ENCODE assay signal across 9 cellular contexts in genomic region chr3:42539871-42540714, GRCh38. TPM values are rescaled to one million over a fixed set of nuclear protein-coding genes. Genes with fewer than 3 reads are reported as not detected.
DNase-seq lines count a peak whose midpoint lies in the region; ATAC-seq, FAIRE-seq and TF ChIP-seq lines count a peak whose summit lies in the region.
"Had no signal": no experiment of that assay in that cellular context is flagged by ENCODE, and none has a peak within 500 bp of the region (broad histone marks: within the 10 kb centered on the region; RNA-seq: fewer than 3 reads in every experiment).

No MANE protein-coding gene starts in this region.

- TF ChIP-seq POLR2A in endothelial cell of umbilical vein (IDR thresholded peaks at IDR 0.05; ENCODE audit: low read depth, low read length) (no peak), thyroid gland (IDR thresholded peaks at IDR 0.05) (no peak)

- H3K27ac ChIP-seq in endothelial cell of umbilical vein (ENCODE audit: insufficient read depth, low read depth, low read length) (no peak overlapping the region), thyroid gland (no peak overlapping the region)

- H3K9me3 Mint-ChIP-seq in activated CD8-positive, alpha-beta T cell treated with anti-CD3 and anti-CD28 coated beads for 36 hours, result no peaks in the 10 kb centered on the region
- H3K9me3 Mint-ChIP-seq in natural killer cell treated with Interleukin-12 subunit alpha and Interleukin-12 subunit beta and Interleukin-15 and Interleukin-18, amount 100 ng/mL, for 72 hours, result no peaks in the 10 kb centered on the region

- peak; percentile 57 for FAIRE-seq in endothelial cell of umbilical vein (lab: Jason Lieb, UNC)
- FAIRE-seq: endometrium had no signal

- WGBS in thyroid gland, 2 donors, result 43 to 47% methylated on average over 10 to 12 of the region's 14 CpGs

- H3K36me3 Mint-ChIP-seq in activated CD8-positive, alpha-beta T cell treated with anti-CD3 and anti-CD28 coated beads for 36 hours (ENCODE audit: low read depth), result no peaks in the 10 kb centered on the region
- no peaks in the 10 kb centered on the region for H3K36me3 Mint-ChIP-seq in natural killer cell treated with Interleukin-12 subunit alpha and Interleukin-12 subunit beta and Interleukin-15 and Interleukin-18, amount 100 ng/mL, for 72 hours

- no peaks in the 10 kb centered on the region for H4K20me1 ChIP-seq in endothelial cell of umbilical vein (replicated peaks; ENCODE audit: control insufficient read depth, extremely low read depth, insufficient read depth, low read length)

- DNase-seq in NK-92 treated with Interleukin-12 subunit alpha and Interleukin-12 subunit beta, amount 100 ng/mL, for 24 hours (lab: John Stamatoyannopoulos, UW), result peak; percentile 21
- no peak for DNase-seq in NK-92 (lab: John Stamatoyannopoulos, UW; ENCODE audit: unreplicated experiment)
- no peak for DNase-seq in LNCaP clone FGC (ENCODE audit: low read depth)
- DNase-seq in activated CD8-positive, alpha-beta T cell treated with anti-CD3 and anti-CD28 coated beads for 36 hours, result peak; percentile 77
- no peak for DNase-seq in endothelial cell of umbilical vein (ENCODE audit: low read depth, low spot score)
- DNase-seq in natural killer cell treated with Interleukin-12 subunit alpha and Interleukin-12 subunit beta and Interleukin-15 and Interleukin-18, amount 100 ng/mL, for 72 hours (ENCODE audit: low spot score), result peak; percentile 70
- peak; percentile 74 to 76 for DNase-seq in thyroid gland

- H3K9me1 ChIP-seq in endothelial cell of umbilical vein (replicated peaks; ENCODE audit: control insufficient read depth, extremely low read depth, insufficient read depth, low read length), result no peaks in the 10 kb centered on the region

- H3K4me1 ChIP-seq in endothelial cell of umbilical vein (ENCODE audit: control insufficient read depth, extremely low read depth, insufficient read depth, low read length) (no peaks in the 10 kb centered on the region), thyroid gland (peaks cover 9 to 22% of the 10 kb centered on the region in 2 donors)

- POLR2A ChIA-PET in activated CD8-positive, alpha-beta T cell treated with anti-CD3 and anti-CD28 coated beads for 36 hours (lab: Charles Lee), result interaction anchor here (0.6 to 1.0 kb wide), 2 partner anchors 36 to 61 kb away, joined by 3 to 4 read pairs; no protein-coding TSS in a partner anchor
- POLR2A ChIA-PET in endothelial cell of umbilical vein (lab: Charles Lee), result no interaction called here

- intact Hi-C loops in activated CD8-positive, alpha-beta T cell treated with anti-CD3 and anti-CD28 coated beads for 36 hours (cut with micrococcal nuclease), result loop anchor here (5.0 to 10.0 kb wide), 2 partner anchors 38 to 295 kb away; partner anchors contain the start of gene VIPR1
- intact Hi-C loops in endothelial cell of umbilical vein (cut with micrococcal nuclease), result loop anchor here (1.0 kb wide), 3 partner anchors 39 to 310 kb away; no protein-coding TSS in a partner anchor
- intact Hi-C loops in thyroid gland (cut with DNase I), result loop anchor here (10.0 kb wide), 1 partner anchor 285 kb away; no protein-coding TSS in a partner anchor

- H3K4me2 ChIP-seq in endothelial cell of umbilical vein (ENCODE audit: insufficient read depth, low read length), result no peak overlapping the region

- H3K27ac Mint-ChIP-seq in activated CD8-positive, alpha-beta T cell treated with anti-CD3 and anti-CD28 coated beads for 36 hours, result no peak overlapping the region
- H3K27ac Mint-ChIP-seq in natural killer cell treated with Interleukin-12 subunit alpha and Interleukin-12 subunit beta and Interleukin-15 and Interleukin-18, amount 100 ng/mL, for 72 hours, result no peak overlapping the region

- no peaks in the 10 kb centered on the region for H3K36me3 ChIP-seq in endothelial cell of umbilical vein (ENCODE audit: control insufficient read depth in 2 of 2, extremely low read depth in 1 of 2, insufficient read depth in 2 of 2, low read length in 2 of 2)
- no peaks in the 10 kb centered on the region for H3K36me3 ChIP-seq in thyroid gland

- H3K4me3 Mint-ChIP-seq in activated CD8-positive, alpha-beta T cell treated with anti-CD3 and anti-CD28 coated beads for 36 hours, result no peak overlapping the region
- H3K4me3 Mint-ChIP-seq in natural killer cell treated with Interleukin-12 subunit alpha and Interleukin-12 subunit beta and Interleukin-15 and Interleukin-18, amount 100 ng/mL, for 72 hours, result no peak overlapping the region

- no peaks in the 10 kb centered on the region for H3K27me3 ChIP-seq in endothelial cell of umbilical vein (ENCODE audit: control insufficient read depth in 2 of 2, insufficient read depth in 2 of 2, low read length in 2 of 2)
- H3K27me3 ChIP-seq in thyroid gland, result no peaks in the 10 kb centered on the region

- peak; percentile 75 for TF ChIP-seq CTCF in LNCaP clone FGC (IDR thresholded peaks at IDR 0.05; ENCODE audit: control insufficient read depth, extremely low read depth, insufficient read depth)
- TF ChIP-seq CTCF in activated CD8-positive, alpha-beta T cell treated with anti-CD3 and anti-CD28 coated beads for 36 hours (IDR thresholded peaks at IDR 0.05), result peak; percentile 88
- peak; percentile 62 to 78 for TF ChIP-seq CTCF in endothelial cell of umbilical vein (IDR thresholded peaks at IDR 0.05; ENCODE audit: extremely low read depth in 1 of 2, insufficient read depth in 1 of 2, low read depth in 1 of 2, low read length in 2 of 2)
- peak; percentile 52 to 91 (median 70) for TF ChIP-seq CTCF in thyroid gland (IDR thresholded peaks at IDR 0.05)

- CTCF ChIA-PET in activated CD8-positive, alpha-beta T cell treated with anti-CD3 and anti-CD28 coated beads for 36 hours (lab: Charles Lee), result interaction anchor here (0.5 to 9.5 kb wide), 18 partner anchors 8 to 293 kb away, joined by 3 to 111 read pairs (median 4); partner anchors contain the start of gene VIPR1
- CTCF ChIA-PET in endothelial cell of umbilical vein (lab: Charles Lee), result interaction anchor here (0.6 to 2.6 kb wide), 14 partner anchors 11 to 310 kb away, joined by 3 to 14 read pairs (median 4); partner anchors contain the start of gene VIPR1

- no peaks in the 10 kb centered on the region for H3K27me3 Mint-ChIP-seq in activated CD8-positive, alpha-beta T cell treated with anti-CD3 and anti-CD28 coated beads for 36 hours
- H3K27me3 Mint-ChIP-seq in natural killer cell treated with Interleukin-12 subunit alpha and Interleukin-12 subunit beta and Interleukin-15 and Interleukin-18, amount 100 ng/mL, for 72 hours, result no peaks in the 10 kb centered on the region

- BruUV-seq in endothelial cell of umbilical vein (replicated peaks; lab: Mats Ljungman, UMichigan), result no TSS peak

- no peaks in the 10 kb centered on the region for H3K9me3 ChIP-seq in endothelial cell of umbilical vein (replicated peaks; ENCODE audit: control insufficient read depth, insufficient read depth, low read length)
- no peaks in the 10 kb centered on the region for H3K9me3 ChIP-seq in thyroid gland

- H3K79me2 ChIP-seq in endothelial cell of umbilical vein (ENCODE audit: control insufficient read depth, insufficient read depth, low read length), result no peaks in the 10 kb centered on the region

- ATAC-seq in activated CD8-positive, alpha-beta T cell treated with anti-CD3 and anti-CD28 coated beads for 36 hours, result peak; percentile 79
- peak in 1 of 2 donors; percentile 42 for ATAC-seq in natural killer cell treated with Interleukin-12 subunit alpha and Interleukin-12 subunit beta and Interleukin-15 and Interleukin-18, amount 100 ng/mL, for 72 hours
- no peak for ATAC-seq in GM21423 (IDR thresholded peaks at IDR 0.05; ENCODE audit: unreplicated experiment)

- H3K4me1 Mint-ChIP-seq in activated CD8-positive, alpha-beta T cell treated with anti-CD3 and anti-CD28 coated beads for 36 hours (ENCODE audit: low read depth), result no peaks in the 10 kb centered on the region
- peaks cover 0 to 6% of the 10 kb centered on the region in 2 donors for H3K4me1 Mint-ChIP-seq in natural killer cell treated with Interleukin-12 subunit alpha and Interleukin-12 subunit beta and Interleukin-15 and Interleukin-18, amount 100 ng/mL, for 72 hours (ENCODE audit: low read depth in 2 of 2)

- H3K4me3 ChIP-seq in LNCaP clone FGC (ENCODE audit: low read depth, low read length), result no peak overlapping the region
- H3K4me3 ChIP-seq in endothelial cell of umbilical vein (replicated peaks in 1 of 3; ENCODE audit: insufficient read depth in 1 of 3, low read depth in 1 of 3, low read length in 3 of 3), result no peak overlapping the region
- no peak overlapping the region for H3K4me3 ChIP-seq in thyroid gland (replicated peaks in 1 of 3)

- H2AFZ ChIP-seq in endothelial cell of umbilical vein (ENCODE audit: low read depth, low read length), result no peak overlapping the region

- dilution Hi-C loops in endothelial cell of umbilical vein (cut with MboI; ENCODE audit: extremely low pct_ligation_motif_present, low sequenced_read_pairs), result no loop called here

- no peak overlapping the region for H3K9ac ChIP-seq in endothelial cell of umbilical vein (replicated peaks; ENCODE audit: extremely low read depth, insufficient read depth, low read length)

RNA-seq across cellular contexts. Expression of gene VIPR1, which starts 37.6 kb away (rescaled TPM):
- total RNA-seq in activated CD8-positive, alpha-beta T cell treated with anti-CD3 and anti-CD28 coated beads for 36 hours, result 1 to 10 TPM; 8.5 to 9.0 TPM
- 0.67 and 3.8 TPM in 2 replicates for total RNA-seq in endothelial cell of umbilical vein
- polyA plus RNA-seq in endothelial cell of umbilical vein, result 4.7 and 5.2 TPM in 2 replicates
- 1.6 and 2.3 TPM in 2 replicates for polyA plus RNA-seq in endothelial cell of umbilical vein (2011; cell fraction: cytosol; rRNA removed)
- polyA plus RNA-seq in endothelial cell of umbilical vein (2011; cell fraction: nucleus; rRNA removed), result 11.5 and 12.7 TPM in 2 replicates
- 0.11 and 0.30 TPM in 2 replicates for polyA plus RNA-seq in endothelial cell of umbilical vein (2012)
- 5.8 and 6.5 TPM in 2 replicates for polyA minus RNA-seq in endothelial cell of umbilical vein
- polyA minus RNA-seq in endothelial cell of umbilical vein (2011; cell fraction: cytosol; rRNA and poly(A)+ RNA removed), result not detected
- 4.2 and 5.0 TPM in 2 replicates for polyA minus RNA-seq in endothelial cell of umbilical vein (2011; cell fraction: nucleus; rRNA and poly(A)+ RNA removed)
- total RNA-seq in natural killer cell treated with Interleukin-12 subunit alpha and Interleukin-12 subunit beta and Interleukin-15 and Interleukin-18, amount 100 ng/mL, for 72 hours, result under 1 TPM in 1 of 2 donors, not detected in 1; 0.69 TPM
- 100 to 1,000 TPM in 1 of 4 donors, 10 to 100 TPM in 2, 1 to 10 TPM in 1; 6.3 to 117 (median 26.0) TPM for total RNA-seq in thyroid gland

RNA-seq across cellular contexts. Expression of gene SEC22C, which starts 41.7 kb away (rescaled TPM):
- total RNA-seq in activated CD8-positive, alpha-beta T cell treated with anti-CD3 and anti-CD28 coated beads for 36 hours, result 10 to 100 TPM; 35.0 to 35.7 TPM
- total RNA-seq in endothelial cell of umbilical vein (60.7 and 61.9 TPM in 2 replicates), thyroid gland (10 to 100 TPM; 59.9 to 66.4 (median 62.7) TPM)
- 32.9 and 43.9 TPM in 2 replicates for polyA plus RNA-seq in endothelial cell of umbilical vein
- polyA plus RNA-seq in endothelial cell of umbilical vein (2011; cell fraction: cytosol; rRNA removed), result 36.5 and 37.4 TPM in 2 replicates
- polyA plus RNA-seq in endothelial cell of umbilical vein (2011; cell fraction: nucleus; rRNA removed), result 51.9 and 57.1 TPM in 2 replicates
- polyA plus RNA-seq in endothelial cell of umbilical vein (2012), result 37.3 and 53.1 TPM in 2 replicates
- 44.7 and 50.3 TPM in 2 replicates for polyA minus RNA-seq in endothelial cell of umbilical vein
- polyA minus RNA-seq in endothelial cell of umbilical vein (2011; cell fraction: cytosol; rRNA and poly(A)+ RNA removed), result 15.2 TPM
- polyA minus RNA-seq in endothelial cell of umbilical vein (2011; cell fraction: nucleus; rRNA and poly(A)+ RNA removed), result 24.0 and 24.3 TPM in 2 replicates
- 10 to 100 TPM; 47.1 to 49.7 TPM for total RNA-seq in natural killer cell treated with Interleukin-12 subunit alpha and Interleukin-12 subunit beta and Interleukin-15 and Interleukin-18, amount 100 ng/mL, for 72 hours

RNA-seq across cellular contexts. Expression of gene SS18L2, which starts 50.6 kb away (rescaled TPM):
- 10 to 100 TPM; 56.9 to 59.6 TPM for total RNA-seq in activated CD8-positive, alpha-beta T cell treated with anti-CD3 and anti-CD28 coated beads for 36 hours
- total RNA-seq in endothelial cell of umbilical vein, result 28.6 and 32.4 TPM in 2 replicates
- 14.5 and 20.3 TPM in 2 replicates for polyA plus RNA-seq in endothelial cell of umbilical vein
- polyA plus RNA-seq in endothelial cell of umbilical vein (2011; cell fraction: cytosol; rRNA removed), result 29.4 and 29.9 TPM in 2 replicates
- 14.6 and 18.4 TPM in 2 replicates for polyA plus RNA-seq in endothelial cell of umbilical vein (2011; cell fraction: nucleus; rRNA removed)
- 34.1 and 53.8 TPM in 2 replicates for polyA plus RNA-seq in endothelial cell of umbilical vein (2012)
- polyA minus RNA-seq in endothelial cell of umbilical vein, result 11.7 and 19.5 TPM in 2 replicates
- 12.2 TPM for polyA minus RNA-seq in endothelial cell of umbilical vein (2011; cell fraction: cytosol; rRNA and poly(A)+ RNA removed)
- polyA minus RNA-seq in endothelial cell of umbilical vein (2011; cell fraction: nucleus; rRNA and poly(A)+ RNA removed), result 3.1 and 7.0 TPM in 2 replicates
- total RNA-seq in natural killer cell treated with Interleukin-12 subunit alpha and Interleukin-12 subunit beta and Interleukin-15 and Interleukin-18, amount 100 ng/mL, for 72 hours, result 10 to 100 TPM; 48.5 to 51.5 TPM
- 10 to 100 TPM; 16.0 to 54.0 (median 27.9) TPM for total RNA-seq in thyroid gland

Comparison
In these comparisons a context has a peak if more than half of its experiments do, and no peak if none do; other contexts are left out.
1. DNase-seq: peak in NK-92 treated with Interleukin-12 subunit alpha and Interleukin-12 subunit beta, amount 100 ng/mL, for 24 hours (single experiment), activated CD8-positive, alpha-beta T cell treated with anti-CD3 and anti-CD28 coated beads for 36 hours (single experiment), natural killer cell treated with Interleukin-12 subunit alpha and Interleukin-12 subunit beta and Interleukin-15 and Interleukin-18, amount 100 ng/mL, for 72 hours (single experiment) and thyroid gland (2 of 2); none in NK-92 (single experiment), LNCaP clone FGC (single experiment) and endothelial cell of umbilical vein (single experiment).
2. Peak in every context shown above with its lines, with median percentiles within 50 percentile points of each other: CTCF ChIP-seq.